In the genomic region with DNA sequence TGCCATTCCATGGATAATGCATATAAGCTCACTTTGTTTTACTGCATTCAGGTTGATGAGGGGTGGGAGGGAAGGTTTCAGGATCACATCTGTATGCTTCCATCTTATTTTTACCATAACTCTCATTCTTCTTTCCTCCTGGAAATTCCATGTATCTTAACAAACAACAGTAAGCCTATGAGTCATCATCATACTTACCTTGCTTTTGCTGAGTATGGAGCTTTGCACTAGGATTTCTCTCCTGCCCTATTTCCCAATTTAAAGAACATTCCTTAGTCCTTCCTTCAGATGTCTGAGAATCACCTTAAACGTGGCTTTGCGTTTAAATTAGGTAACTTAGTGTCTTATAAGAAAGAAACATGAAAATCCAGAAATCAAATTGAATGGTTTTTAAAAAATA, we compare ENCODE assay signal across 23 cellular contexts. TPM values are rescaled to one million over a fixed set of nuclear protein-coding genes. Genes with fewer than 3 reads are reported as not detected.
DNase-seq lines count a peak whose midpoint lies in the region; ATAC-seq and TF ChIP-seq lines count a peak whose summit lies in the region.
"Had no signal": no experiment of that assay in that cellular context is flagged by ENCODE, and none has a peak within 500 bp of the region (broad histone marks: within the 10 kb centered on the region; RNA-seq: fewer than 3 reads in every experiment).

No MANE protein-coding gene starts in this region.

- H3K4me3 ChIP-seq in gastroesophageal sphincter (no peak overlapping the region), spleen (no peak overlapping the region)
- H3K4me3 ChIP-seq: transverse colon had no signal

- ATAC-seq in gastroesophageal sphincter: no peak
- ATAC-seq in GM19397 (IDR thresholded peaks at IDR 0.05; ENCODE audit: unreplicated experiment): no peak
- ATAC-seq in HG02870 (IDR thresholded peaks at IDR 0.05; ENCODE audit: unreplicated experiment): no peak
- ATAC-seq: activated CD8-positive, alpha-beta T cell treated with anti-CD3 and anti-CD28 coated beads, Interleukin-2, amount 10 ng/mL, durations not matched to agents 7 days and 5 days; esophagus mucosa; left colon; stimulated activated naive CD8-positive, alpha-beta T cell treated with anti-CD3 and anti-CD28 coated beads, Interleukin-15, amount 100 ng/mL, for 72 hours had no signal

- DNase-seq in DMS53 (lab: John Stamatoyannopoulos, UW): peak; percentile 40
- no peak for DNase-seq in DMS53 treated with DMSO at 0.1 percent for 48 hours (lab: John Stamatoyannopoulos, UW; ENCODE audit: unreplicated experiment)
- DNase-seq in NCI-H69 (lab: John Stamatoyannopoulos, UW): peak; percentile 31
- DNase-seq in spleen: no peak
- DNase-seq in GOT3 (lab: John Stamatoyannopoulos, UW): no peak
- DNase-seq: activated CD8-positive, alpha-beta T cell treated with anti-CD3 and anti-CD28 coated beads, Interleukin-2, amount 10 ng/mL, durations not matched to agents 7 days and 5 days; activated naive CD4-positive, alpha-beta T cell; activated T-cell treated with anti-CD3 and anti-CD28 coated beads, Interleukin-2, amount 50 U/mL, for 24 hours; amygdala; caudate nucleus; effector CD4-positive, alpha-beta T cell; left colon; NCI-H187 treated with DMSO at 0.1 percent for 48 hours; RPMI8226; stimulated activated CD4-positive, alpha-beta T cell treated with anti-CD3 and anti-CD28 coated beads, Interleukin-4, amount 100 ng/mL, for 4 hours; stimulated activated naive CD8-positive, alpha-beta T cell treated with anti-CD3 and anti-CD28 coated beads, Interleukin-15, amount 100 ng/mL, for 72 hours; transverse colon had no signal

- H3K4me1 ChIP-seq in gastroesophageal sphincter (peaks cover 0 to 16% (median 0%) of the 10 kb centered on the region in 3 donors), spleen (peaks cover 0 to 17% (median 12%) of the 10 kb centered on the region in 6 donors)

- TF ChIP-seq CTCF in gastroesophageal sphincter (IDR thresholded peaks at IDR 0.05): no peak
- TF ChIP-seq CTCF in spleen (IDR thresholded peaks at IDR 0.05 in 8 of 11, conservative IDR thresholded peaks at IDR 0.05 in 3 of 11): no peak

- intact Hi-C loops in spleen (cut with DNase I; ENCODE audit: low total_unique reads): no loop called here

- TF ChIP-seq POLR2A in gastroesophageal sphincter (IDR thresholded peaks at IDR 0.05) (no peak), spleen (IDR thresholded peaks at IDR 0.05) (no peak)

- 78 to 83% methylated on average over 2 of the region's 2 CpGs for WGBS in gastroesophageal sphincter (ENCODE audit: low coverage in 1 of 2), 2 donors
- 65 to 89% (median 83%) methylated on average over 2 of the region's 2 CpGs for WGBS in spleen, 5 donors

- peaks cover 0 to 19% (median 0%) of the 10 kb centered on the region in 3 donors for H3K9me3 ChIP-seq in gastroesophageal sphincter
- peaks cover 0 to 18% (median 10%) of the 10 kb centered on the region in 8 donors for H3K9me3 ChIP-seq in spleen
- H3K9me3 ChIP-seq: transverse colon had no signal

- H3K27ac ChIP-seq in gastroesophageal sphincter (peak overlapping the region in 3 of 4 donors; percentile 46 to 75 (median 64)), spleen (peak overlapping the region in 7 of 8 donors; percentile 83 to 92 (median 88))
- H3K27ac ChIP-seq: 22Rv1, transverse colon had no signal

- H3K36me3 ChIP-seq in gastroesophageal sphincter: no peaks in the 10 kb centered on the region
- no peaks in the 10 kb centered on the region for H3K36me3 ChIP-seq in spleen
- H3K36me3 ChIP-seq: transverse colon had no signal

- TF ChIP-seq EP300 in gastroesophageal sphincter (IDR thresholded peaks at IDR 0.05): no peak

- H3K27me3 ChIP-seq in gastroesophageal sphincter (peaks cover 41% of the 10 kb centered on the region), spleen (replicated peaks in 1 of 7) (peaks cover 0 to 40% (median 15%) of the 10 kb centered on the region in 7 donors)

RNA-seq across cellular contexts. Expression of a gene that starts 1.6 kb away (rescaled TPM):
- total RNA-seq in gastroesophageal sphincter (10 to 100 TPM; 13.7 to 39.4 (median 31.5) TPM), spleen (10 to 100 TPM; 16.5 to 33.6 (median 27.4) TPM)
- 10 to 100 TPM in 1 of 3 donors, 1 to 10 TPM in 2; 4.1 to 15.1 (median 10.0) TPM for polyA plus RNA-seq in spleen
- total RNA-seq: activated CD8-positive, alpha-beta T cell treated with anti-CD3 and anti-CD28 coated beads, Interleukin-2, amount 10 ng/mL, durations not matched to agents 7 days and 5 days had no signal
- polyA plus RNA-seq: IgD-negative memory B cell had no signal

RNA-seq across cellular contexts. Expression of a gene that starts 49.8 kb away (rescaled TPM):
- total RNA-seq in gastroesophageal sphincter (1 to 10 TPM in 1 of 4 donors, under 1 TPM in 3; 0.16 to 1.2 (median 0.37) TPM), spleen (1 to 10 TPM in 2 of 7 donors, under 1 TPM in 5; 0.17 to 1.3 (median 0.83) TPM)
- under 1 TPM; 0.09 to 0.54 (median 0.35) TPM for polyA plus RNA-seq in spleen
- total RNA-seq: activated CD8-positive, alpha-beta T cell treated with anti-CD3 and anti-CD28 coated beads, Interleukin-2, amount 10 ng/mL, durations not matched to agents 7 days and 5 days had no signal
- polyA plus RNA-seq: IgD-negative memory B cell had no signal

Comparison
In these comparisons a context has a peak if more than half of its experiments do, and no peak if none do; other contexts are left out.
1. DNase-seq: peak in DMS53 (single experiment) and NCI-H69 (single experiment); none in DMS53 treated with DMSO at 0.1 percent for 48 hours (single experiment), spleen (single experiment) and GOT3 (single experiment).